19 cellular contexts compared by ENCODE assay signal in the genomic region with DNA sequence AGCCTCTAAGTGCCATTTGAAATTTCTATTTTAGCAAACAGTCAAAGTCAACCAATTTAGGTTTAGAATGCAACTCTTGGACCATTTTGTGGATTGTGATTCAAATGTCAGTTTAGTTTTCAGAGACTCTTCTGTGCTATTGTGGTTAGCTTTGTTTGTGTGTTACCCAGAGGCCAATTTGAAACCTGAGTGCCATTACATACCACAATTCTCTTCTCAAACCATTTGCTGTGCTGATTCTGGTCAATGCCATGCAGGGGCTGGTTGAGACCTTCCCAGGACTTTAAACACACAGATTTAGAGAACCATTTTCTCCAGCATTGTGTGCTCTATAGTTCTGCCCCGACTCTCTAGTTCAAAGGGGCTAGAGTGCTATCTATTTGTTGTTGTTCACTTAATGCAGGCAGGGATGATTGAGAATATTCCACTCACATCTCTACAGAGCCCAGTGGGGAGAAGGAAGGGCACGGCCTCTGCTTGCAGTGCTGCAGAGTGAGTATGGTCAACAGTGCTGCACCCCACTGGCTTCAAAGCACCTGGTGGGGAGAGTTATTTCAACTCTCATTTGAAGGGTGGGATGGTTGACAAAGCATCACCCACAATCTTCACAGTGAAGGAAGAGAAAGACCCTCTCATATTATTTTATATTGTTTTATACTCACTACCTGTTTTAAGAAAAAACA.
A peak's percentile ranks its signal among the peaks of the same experiment; 100 is the strongest.
DNase-seq lines count a peak whose midpoint lies in the region; ATAC-seq and TF ChIP-seq lines count a peak whose summit lies in the region.
"Had no signal": no experiment of that assay in that cellular context is flagged by ENCODE, and none has a peak within 500 bp of the region (broad histone marks: within the 10 kb centered on the region; RNA-seq: fewer than 3 reads in every experiment).

No MANE protein-coding gene starts in this region.

- H3K14ac ChIP-seq in mesenchymal stem cell (ENCODE audit: low read length in 2 of 2): no peak overlapping the region

- H2BK5ac ChIP-seq in mesenchymal stem cell (ENCODE audit: low read depth, low read length, poor library complexity, severe bottlenecking): no peak overlapping the region

- intact Hi-C loops in lower leg skin (cut with DNase I; ENCODE audit: low total_unique reads): no loop called here

- peak overlapping the region; percentile 73 for H3K27ac ChIP-seq in mesenchymal stem cell (ENCODE audit: low read length, poor library complexity, severe bottlenecking)
- H3K27ac ChIP-seq: SK-N-MC had no signal

- H3K9ac ChIP-seq in adipocyte (ENCODE audit: low read length) (no peak overlapping the region), mesenchymal stem cell (ENCODE audit: low read length) (no peak overlapping the region)

- peak overlapping the region; percentile 29 for H4K8ac ChIP-seq in mesenchymal stem cell (ENCODE audit: low read length)

- H3K9me3 ChIP-seq in adipocyte (ENCODE audit: control insufficient read depth, low read length): peaks cover 3% of the 10 kb centered on the region
- peaks cover under 1% of the 10 kb centered on the region for H3K9me3 ChIP-seq in mesenchymal stem cell (ENCODE audit: control insufficient read depth, low read length)

- no peaks in the 10 kb centered on the region for H3K4me1 ChIP-seq in adipocyte (ENCODE audit: control insufficient read depth, insufficient read depth, low read length)
- no peaks in the 10 kb centered on the region for H3K4me1 ChIP-seq in mesenchymal stem cell (ENCODE audit: control insufficient read depth, insufficient read depth, low read depth, low read length)

- H2BK12ac ChIP-seq in mesenchymal stem cell (ENCODE audit: low read length in 2 of 2): peak overlapping the region in 1 of 2 experiments; percentile 9

- no peak for TF ChIP-seq POLR2A in lower leg skin (IDR thresholded peaks at IDR 0.05)

- H2AFZ ChIP-seq in mesenchymal stem cell (ENCODE audit: low read depth, low read length): no peak overlapping the region

- H3K36me3 ChIP-seq in adipocyte (ENCODE audit: control insufficient read depth, insufficient read depth, low read length, severe bottlenecking) (no peaks in the 10 kb centered on the region), mesenchymal stem cell (ENCODE audit: control insufficient read depth in 1 of 2, insufficient read depth in 2 of 2, low read depth in 1 of 2, low read length in 2 of 2) (no peaks in the 10 kb centered on the region)

- no peak overlapping the region for H2BK15ac ChIP-seq in mesenchymal stem cell (ENCODE audit: low read depth, poor library complexity, severe bottlenecking)

- no peak overlapping the region for H3K23ac ChIP-seq in mesenchymal stem cell (ENCODE audit: low read length in 2 of 2)

- H3K18ac ChIP-seq in mesenchymal stem cell (ENCODE audit: low read depth in 1 of 2, low read length in 2 of 2): peak overlapping the region in 1 of 2 experiments; percentile 25

- no peak overlapping the region for H2BK120ac ChIP-seq in mesenchymal stem cell (ENCODE audit: low read depth, low read length)

- H3K4me3 ChIP-seq in adipocyte (ENCODE audit: low read length) (no peak overlapping the region), mesenchymal stem cell (ENCODE audit: insufficient read depth in 1 of 2, low read depth in 1 of 2, low read length in 2 of 2) (no peak overlapping the region), lower leg skin (ENCODE audit: low read depth, poor library complexity, severe bottlenecking) (no peak overlapping the region)
- H3K4me3 ChIP-seq: K562, SK-N-MC had no signal

- H2AK5ac ChIP-seq in mesenchymal stem cell (ENCODE audit: low read length, severe bottlenecking): no peak overlapping the region

- H3K27me3 ChIP-seq in adipocyte (replicated peaks; ENCODE audit: control insufficient read depth, insufficient read depth, low read length) (peaks cover 4% of the 10 kb centered on the region), mesenchymal stem cell (ENCODE audit: control insufficient read depth in 1 of 2, insufficient read depth in 1 of 2, low read length in 2 of 2) (no peaks in the 10 kb centered on the region)

- TF ChIP-seq CTCF in lower leg skin (IDR thresholded peaks at IDR 0.05): no peak

- no peaks in the 10 kb centered on the region for H3K79me1 ChIP-seq in mesenchymal stem cell (replicated peaks; ENCODE audit: low read length, poor library complexity, severe bottlenecking)

- ATAC-seq in HG02798 (IDR thresholded peaks at IDR 0.05; ENCODE audit: poor library complexity, unreplicated experiment): peak; percentile 51
- ATAC-seq in GM19397 (IDR thresholded peaks at IDR 0.05; ENCODE audit: unreplicated experiment): no peak
- ATAC-seq: K562, T-cell had no signal

- no CpG with 5 or more reads among the region's 2 CpGs for WGBS in mesenchymal stem cell
- 94 to 97% methylated on average over 2 of the region's 2 CpGs for WGBS in lower leg skin, 2 donors

- no peak overlapping the region for H3K4me2 ChIP-seq in mesenchymal stem cell (ENCODE audit: low read length, poor library complexity, severe bottlenecking)

- H3K4ac ChIP-seq in mesenchymal stem cell (ENCODE audit: low read depth in 1 of 2, low read length in 2 of 2): no peak overlapping the region

- no peak overlapping the region for H4K91ac ChIP-seq in mesenchymal stem cell (ENCODE audit: low read length)

- DNase-seq in adipocyte (ENCODE audit: low read depth) (peak; percentile 7), mesenchymal stem cell (peak; percentile 50), lower leg skin (ENCODE audit: low spot score in 2 of 2) (no peak), SW 1271 (lab: John Stamatoyannopoulos, UW) (no peak)
- DNase-seq in activated CD4-positive, CD25-positive, alpha-beta regulatory T cell treated with anti-CD3 and anti-CD28 coated beads, Interleukin-2, amount 50 U/mL, for 72 hours: no peak
- DNase-seq: ACHN, H7, NCI-H1417, NCI-H187, NCI-H2107, NCI-H2227 treated with DMSO at 0.1 percent for 48 hours, NCI-H524, NCI-H82, SHP77, T-cell had no signal

Comparison
In these comparisons a context has a peak if more than half of its experiments do, and no peak if none do; other contexts are left out.
1. DNase-seq: peak in adipocyte (single experiment) and mesenchymal stem cell (single experiment); none in activated CD4-positive, CD25-positive, alpha-beta regulatory T cell treated with anti-CD3 and anti-CD28 coated beads, Interleukin-2, amount 50 U/mL, for 72 hours (single experiment), lower leg skin (0 of 2) and SW 1271 (0 of 2).